32 cellular contexts compared by ENCODE assay signal in the genomic region with DNA sequence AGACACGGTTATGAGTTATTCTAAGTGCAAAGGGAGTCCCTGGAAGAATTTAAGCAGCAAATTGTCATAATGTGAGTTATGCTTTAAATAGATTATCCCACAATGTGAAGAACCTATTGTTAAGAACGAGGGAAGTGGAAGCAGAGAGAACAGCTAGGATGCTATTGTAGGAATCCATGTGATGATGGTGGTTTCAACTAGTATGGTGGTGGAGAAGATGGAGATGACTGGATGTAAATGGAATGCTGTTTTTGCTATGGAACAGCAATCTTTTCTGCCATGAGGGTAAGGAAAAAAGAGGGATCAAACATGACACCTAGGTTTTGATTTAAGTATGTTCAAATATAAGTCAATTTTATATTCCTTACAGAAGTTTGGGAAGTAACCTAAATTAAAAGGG.
"Had no signal": no experiment of that assay in that cellular context is flagged by ENCODE, and none has a peak within 500 bp of the region (broad histone marks: within the 10 kb centered on the region; RNA-seq: fewer than 3 reads in every experiment).

No MANE protein-coding gene starts in this region.

- H3K27me3 ChIP-seq: adrenal gland, ascending aorta, body of pancreas, brain microvascular endothelial cell, breast epithelium, cardiac muscle cell had no signal

- H3K27ac ChIP-seq: adrenal gland, ascending aorta, body of pancreas, brain microvascular endothelial cell, breast epithelium, cardiac muscle cell had no signal

- H3K36me3 ChIP-seq: adrenal gland, ascending aorta, brain microvascular endothelial cell, breast epithelium, cardiac muscle cell had no signal

- H3K4me3 ChIP-seq: adrenal gland, ascending aorta, body of pancreas, breast epithelium, cardiac muscle cell had no signal

- H3K4me1 ChIP-seq: adrenal gland, ascending aorta, breast epithelium had no signal

- H3K9me3 ChIP-seq: adrenal gland, ascending aorta, body of pancreas, breast epithelium had no signal

- ATAC-seq: activated naive CD4-positive, alpha-beta T cell treated with anti-CD3 and anti-CD28 coated beads, Interleukin-2, amount 50 U/mL, for 72 hours; activated naive CD8-positive, alpha-beta T cell treated with anti-CD3 and anti-CD28 coated beads, Interleukin-2, amount 50 U/mL, for 24 hours; activated T-cell treated with anti-CD3 and anti-CD28 coated beads, Interleukin-2, amount 50 U/mL, for 4 hours; activated T-cell treated with anti-CD3 and anti-CD28 coated beads, Interleukin-2, amount 50 U/mL, for 72 hours; activated T-helper 17 cell treated with anti-CD3 and anti-CD28 coated beads, Interleukin-2, amount 50 U/mL, for 72 hours; body of pancreas had no signal

- DNase-seq: activated effector memory CD4-positive, alpha-beta T cell treated with anti-CD3 and anti-CD28 coated beads, Interleukin-2, amount 50 U/mL, for 16 hours; activated effector memory CD4-positive, alpha-beta T cell treated with Interleukin-2 at 50 U/mL for 16 hours; activated gamma-delta T cell; activated gamma-delta T cell treated with Interleukin-2 at 50 U/mL for 16 hours; activated naive CD4-positive, alpha-beta T cell; activated naive CD4-positive, alpha-beta T cell treated with anti-CD3 and anti-CD28 coated beads for 36 hours; activated naive CD4-positive, alpha-beta T cell treated with anti-CD3 and anti-CD28 coated beads, Interleukin-2, amount 10 ng/mL, durations not matched to agents 7 days and 5 days; activated naive CD4-positive, alpha-beta T cell treated with anti-CD3 and anti-CD28 coated beads, Interleukin-2, amount 50 U/mL, for 16 hours; activated naive CD4-positive, alpha-beta T cell treated with Interleukin-2 at 50 U/mL for 16 hours; activated naive CD8-positive, alpha-beta T cell treated with anti-CD3 and anti-CD28 coated beads for 36 hours; activated naive CD8-positive, alpha-beta T cell treated with anti-CD3 and anti-CD28 coated beads, Interleukin-2, amount 10 ng/mL, durations not matched to agents 7 days and 5 days; activated naive CD8-positive, alpha-beta T cell treated with anti-CD3 and anti-CD28 coated beads, Interleukin-2, amount 50 U/mL, for 24 hours; activated T-cell treated with anti-CD3 and anti-CD28 coated beads, Interleukin-2, amount 50 U/mL, for 1 hour; activated T-cell treated with anti-CD3 and anti-CD28 coated beads, Interleukin-2, amount 50 U/mL, for 24 hours; activated T-cell treated with anti-CD3 and anti-CD28 coated beads, Interleukin-2, amount 50 U/mL, for 4 hours; activated T-cell treated with anti-CD3 and anti-CD28 coated beads, Interleukin-2, amount 50 U/mL, for 48 hours; activated T-cell treated with anti-CD3 and anti-CD28 coated beads, Interleukin-2, amount 50 U/mL, for 72 hours; adrenal gland; amniotic stem cell; amygdala; anterior cingulate cortex; aorta; body of pancreas; brain microvascular endothelial cell; caudate nucleus; central memory CD4-positive, alpha-beta T cell; cerebellar nuclear complex had no signal
